30 cellular contexts compared by ENCODE assay signal in the genomic region with DNA sequence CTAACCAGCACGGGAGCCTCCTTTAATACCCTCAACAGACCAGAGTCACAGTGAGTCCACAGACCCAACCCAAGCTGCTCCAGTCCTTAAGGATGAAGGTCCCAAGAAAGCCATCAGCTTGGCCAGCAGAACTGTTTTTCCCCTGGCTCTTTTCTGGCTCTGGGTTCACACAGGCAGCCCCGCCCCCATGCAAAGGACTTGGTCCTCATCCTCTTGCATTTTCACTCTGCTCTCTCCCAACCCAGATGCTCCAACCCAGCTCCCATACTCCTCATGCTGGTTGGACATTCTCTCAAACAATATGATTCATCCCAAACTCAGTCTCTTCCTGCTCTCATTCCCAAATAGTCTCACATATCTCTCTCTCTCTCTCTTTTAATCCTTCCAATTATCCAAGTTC.
"Had no signal": no experiment of that assay in that cellular context is flagged by ENCODE, and none has a peak within 500 bp of the region (broad histone marks: within the 10 kb centered on the region; RNA-seq: fewer than 3 reads in every experiment).

No MANE protein-coding gene starts in this region.

- ATAC-seq: activated CD4-positive, alpha-beta T cell treated with anti-CD3 and anti-CD28 coated beads for 36 hours; activated naive CD4-positive, alpha-beta T cell treated with anti-CD3 and anti-CD28 coated beads, Interleukin-2, amount 50 U/mL, for 72 hours; activated naive CD8-positive, alpha-beta T cell treated with anti-CD3 and anti-CD28 coated beads, Interleukin-2, amount 50 U/mL, for 24 hours; activated T-cell treated with anti-CD3 and anti-CD28 coated beads, Interleukin-2, amount 50 U/mL, for 72 hours; body of pancreas; effector memory CD8-positive, alpha-beta T cell; foreskin keratinocyte; gastrocnemius medialis; heart right ventricle had no signal

- H3K27ac Mint-ChIP-seq: activated CD4-positive, alpha-beta memory T cell treated with anti-CD3 and anti-CD28 coated beads, Interleukin-2, amount 10 ng/mL, durations not matched to agents 7 days and 5 days; activated CD4-positive, alpha-beta T cell treated with anti-CD3 and anti-CD28 coated beads for 36 hours; activated CD4-positive, alpha-beta T cell treated with anti-CD3 and anti-CD28 coated beads, Interleukin-2, amount 10 ng/mL, durations not matched to agents 7 days and 5 days; activated naive CD4-positive, alpha-beta T cell treated with anti-CD3 and anti-CD28 coated beads, Interleukin-2, amount 10 ng/mL, durations not matched to agents 7 days and 5 days; activated naive CD4-positive, alpha-beta T cell treated with anti-CD3 and anti-CD28 coated beads, Interleukin-2, amount 50 U/mL, for 72 hours; activated naive CD8-positive, alpha-beta T cell treated with anti-CD3 and anti-CD28 coated beads, Interleukin-2, amount 50 U/mL, for 24 hours; activated T-cell treated with anti-CD3 and anti-CD28 coated beads, Interleukin-2, amount 50 U/mL, for 24 hours; activated T-cell treated with anti-CD3 and anti-CD28 coated beads, Interleukin-2, amount 50 U/mL, for 72 hours; effector memory CD8-positive, alpha-beta T cell had no signal

- H3K4me1 ChIP-seq: adrenal gland, body of pancreas, gastrocnemius medialis had no signal

- H3K4me1 Mint-ChIP-seq: activated CD4-positive, alpha-beta memory T cell treated with anti-CD3 and anti-CD28 coated beads, Interleukin-2, amount 10 ng/mL, durations not matched to agents 7 days and 5 days; activated CD4-positive, alpha-beta T cell treated with anti-CD3 and anti-CD28 coated beads for 36 hours; activated CD4-positive, alpha-beta T cell treated with anti-CD3 and anti-CD28 coated beads, Interleukin-2, amount 10 ng/mL, durations not matched to agents 7 days and 5 days; activated naive CD4-positive, alpha-beta T cell treated with anti-CD3 and anti-CD28 coated beads, Interleukin-2, amount 10 ng/mL, durations not matched to agents 7 days and 5 days; activated naive CD8-positive, alpha-beta T cell treated with anti-CD3 and anti-CD28 coated beads, Interleukin-2, amount 50 U/mL, for 24 hours had no signal

- H3K36me3 ChIP-seq: adrenal gland, gastrocnemius medialis, heart right ventricle had no signal

- H3K36me3 Mint-ChIP-seq: activated naive CD4-positive, alpha-beta T cell treated with anti-CD3 and anti-CD28 coated beads, Interleukin-2, amount 10 ng/mL, durations not matched to agents 7 days and 5 days; activated naive CD4-positive, alpha-beta T cell treated with anti-CD3 and anti-CD28 coated beads, Interleukin-2, amount 50 U/mL, for 72 hours had no signal

- H3K4me3 ChIP-seq: adrenal gland, body of pancreas, gastrocnemius medialis, heart right ventricle, hepatocyte had no signal

- H3K9me3 Mint-ChIP-seq: activated CD4-positive, alpha-beta memory T cell treated with anti-CD3 and anti-CD28 coated beads, Interleukin-2, amount 10 ng/mL, durations not matched to agents 7 days and 5 days; activated CD4-positive, alpha-beta T cell treated with anti-CD3 and anti-CD28 coated beads, Interleukin-2, amount 10 ng/mL, durations not matched to agents 7 days and 5 days; activated naive CD4-positive, alpha-beta T cell treated with anti-CD3 and anti-CD28 coated beads, Interleukin-2, amount 10 ng/mL, durations not matched to agents 7 days and 5 days; activated naive CD4-positive, alpha-beta T cell treated with anti-CD3 and anti-CD28 coated beads, Interleukin-2, amount 50 U/mL, for 72 hours; activated naive CD8-positive, alpha-beta T cell treated with anti-CD3 and anti-CD28 coated beads, Interleukin-2, amount 50 U/mL, for 24 hours; activated T-cell treated with anti-CD3 and anti-CD28 coated beads, Interleukin-2, amount 50 U/mL, for 24 hours; activated T-cell treated with anti-CD3 and anti-CD28 coated beads, Interleukin-2, amount 50 U/mL, for 72 hours had no signal

- DNase-seq: activated CD4-positive, alpha-beta memory T cell treated with anti-CD3 and anti-CD28 coated beads, Interleukin-2, amount 10 ng/mL, durations not matched to agents 7 days and 5 days; activated CD4-positive, alpha-beta T cell treated with anti-CD3 and anti-CD28 coated beads for 36 hours; activated CD4-positive, alpha-beta T cell treated with anti-CD3 and anti-CD28 coated beads, Interleukin-2, amount 10 ng/mL, durations not matched to agents 7 days and 5 days; activated CD4-positive, alpha-beta T cell treated with anti-CD3 and anti-CD28 coated beads, Interleukin-2, amount 50 U/mL, for 4 hours; activated CD4-positive, CD25-positive, alpha-beta regulatory T cell; activated CD4-positive, CD25-positive, alpha-beta regulatory T cell treated with anti-CD3 and anti-CD28 coated beads, Interleukin-2, amount 50 U/mL, for 72 hours; activated CD8-positive, alpha-beta memory T cell treated with anti-CD3 and anti-CD28 coated beads, Interleukin-2, amount 50 U/mL, for 48 hours; activated gamma-delta T cell; activated naive CD4-positive, alpha-beta T cell; activated naive CD4-positive, alpha-beta T cell treated with anti-CD3 and anti-CD28 coated beads, Interleukin-2, amount 10 ng/mL, durations not matched to agents 7 days and 5 days; activated naive CD8-positive, alpha-beta T cell treated with anti-CD3 and anti-CD28 coated beads, Interleukin-2, amount 50 U/mL, for 24 hours; activated T-cell treated with anti-CD3 and anti-CD28 coated beads for 4 hours; activated T-cell treated with anti-CD3 and anti-CD28 coated beads, Interleukin-2, amount 50 U/mL, for 24 hours; activated T-cell treated with anti-CD3 and anti-CD28 coated beads, Interleukin-2, amount 50 U/mL, for 72 hours; adrenal gland; amygdala; aorta; body of pancreas; caudate nucleus; cortex of kidney; dermis blood vessel endothelial cell; effector CD4-positive, alpha-beta T cell; effector memory CD8-positive, alpha-beta T cell; erythroblast; foreskin keratinocyte; gastrocnemius medialis; heart right ventricle; T-helper 2 cell had no signal

- H3K27me3 ChIP-seq: adrenal gland, body of pancreas, foreskin keratinocyte, gastrocnemius medialis, hepatocyte had no signal

- H3K4me3 Mint-ChIP-seq: activated CD4-positive, alpha-beta memory T cell treated with anti-CD3 and anti-CD28 coated beads, Interleukin-2, amount 10 ng/mL, durations not matched to agents 7 days and 5 days; activated CD4-positive, alpha-beta T cell treated with anti-CD3 and anti-CD28 coated beads for 36 hours; activated CD4-positive, alpha-beta T cell treated with anti-CD3 and anti-CD28 coated beads, Interleukin-2, amount 10 ng/mL, durations not matched to agents 7 days and 5 days; activated naive CD4-positive, alpha-beta T cell treated with anti-CD3 and anti-CD28 coated beads, Interleukin-2, amount 10 ng/mL, durations not matched to agents 7 days and 5 days; activated naive CD8-positive, alpha-beta T cell treated with anti-CD3 and anti-CD28 coated beads, Interleukin-2, amount 50 U/mL, for 24 hours; activated T-cell treated with anti-CD3 and anti-CD28 coated beads, Interleukin-2, amount 50 U/mL, for 24 hours; activated T-cell treated with anti-CD3 and anti-CD28 coated beads, Interleukin-2, amount 50 U/mL, for 72 hours; effector memory CD8-positive, alpha-beta T cell had no signal

- H3K9me3 ChIP-seq: adrenal gland, body of pancreas, gastrocnemius medialis, heart right ventricle had no signal

- H3K27ac ChIP-seq: adrenal gland, body of pancreas, foreskin keratinocyte, gastrocnemius medialis, heart right ventricle, hepatocyte had no signal
